Comparison of ENCODE assay signal across 1 cellular context in the genomic region with DNA sequence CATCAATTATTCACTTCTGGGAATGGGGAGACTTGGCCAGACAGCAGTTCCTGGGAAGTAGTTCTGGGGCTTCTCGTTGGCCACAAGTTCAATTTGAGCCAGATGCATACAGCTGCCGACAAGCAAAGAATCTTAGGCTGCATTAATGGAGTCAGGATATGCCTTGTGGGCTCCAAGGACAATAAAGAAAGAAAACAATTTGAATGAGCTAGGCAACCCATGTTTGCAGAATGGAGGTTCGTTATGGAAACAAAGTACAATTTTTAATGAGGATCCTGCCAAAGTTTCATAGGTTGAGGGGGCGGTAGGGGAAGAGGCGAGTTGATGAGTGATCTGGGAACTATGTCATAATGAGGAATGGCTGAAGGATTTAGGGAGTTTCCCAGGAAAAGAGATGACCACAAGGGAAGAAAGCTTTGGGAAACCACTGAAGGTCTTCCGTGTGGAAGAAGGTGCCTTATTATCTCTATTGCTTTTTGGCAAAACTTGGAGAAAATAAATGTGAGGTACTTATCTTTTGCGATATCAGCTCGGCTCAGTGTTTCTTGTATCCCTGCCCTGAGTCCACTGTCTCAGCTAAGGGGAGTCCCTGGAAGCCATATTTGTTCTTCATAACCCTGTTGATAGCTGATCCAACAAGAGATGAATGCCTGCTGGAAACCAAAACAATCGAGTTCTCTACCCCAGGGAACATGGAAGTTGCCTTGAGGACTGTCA.
TF ChIP-seq lines count a peak whose summit lies in the region.

No MANE protein-coding gene starts in this region.

TF ChIP-seq in HCT116, 20 proteins besides CTCF, POLR2A, EP300 and RAD21 (continued from another document):
- TF ChIP-seq, protein P1, sequence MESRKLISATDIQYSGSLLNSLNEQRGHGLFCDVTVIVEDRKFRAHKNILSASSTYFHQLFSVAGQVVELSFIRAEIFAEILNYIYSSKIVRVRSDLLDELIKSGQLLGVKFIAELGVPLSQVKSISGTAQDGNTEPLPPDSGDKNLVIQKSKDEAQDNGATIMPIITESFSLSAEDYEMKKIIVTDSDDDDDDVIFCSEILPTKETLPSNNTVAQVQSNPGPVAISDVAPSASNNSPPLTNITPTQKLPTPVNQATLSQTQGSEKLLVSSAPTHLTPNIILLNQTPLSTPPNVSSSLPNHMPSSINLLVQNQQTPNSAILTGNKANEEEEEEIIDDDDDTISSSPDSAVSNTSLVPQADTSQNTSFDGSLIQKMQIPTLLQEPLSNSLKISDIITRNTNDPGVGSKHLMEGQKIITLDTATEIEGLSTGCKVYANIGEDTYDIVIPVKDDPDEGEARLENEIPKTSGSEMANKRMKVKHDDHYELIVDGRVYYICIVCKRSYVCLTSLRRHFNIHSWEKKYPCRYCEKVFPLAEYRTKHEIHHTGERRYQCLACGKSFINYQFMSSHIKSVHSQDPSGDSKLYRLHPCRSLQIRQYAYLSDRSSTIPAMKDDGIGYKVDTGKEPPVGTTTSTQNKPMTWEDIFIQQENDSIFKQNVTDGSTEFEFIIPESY (IDR thresholded peaks at IDR 0.05; ENCODE audit: extremely low read depth, insufficient replicate concordance, low read length): no peak
- TF ChIP-seq TCF7L2 (IDR thresholded peaks at IDR 0.05; ENCODE audit: borderline replicate concordance, extremely low read depth, insufficient read depth, insufficient read length): no peak
- TF ChIP-seq SIN3A (IDR thresholded peaks at IDR 0.05; ENCODE audit: low read depth): no peak
- TF ChIP-seq EZH2phosphoT487 (IDR thresholded peaks at IDR 0.05; ENCODE audit: borderline replicate concordance): no peak
